In the genomic region with DNA sequence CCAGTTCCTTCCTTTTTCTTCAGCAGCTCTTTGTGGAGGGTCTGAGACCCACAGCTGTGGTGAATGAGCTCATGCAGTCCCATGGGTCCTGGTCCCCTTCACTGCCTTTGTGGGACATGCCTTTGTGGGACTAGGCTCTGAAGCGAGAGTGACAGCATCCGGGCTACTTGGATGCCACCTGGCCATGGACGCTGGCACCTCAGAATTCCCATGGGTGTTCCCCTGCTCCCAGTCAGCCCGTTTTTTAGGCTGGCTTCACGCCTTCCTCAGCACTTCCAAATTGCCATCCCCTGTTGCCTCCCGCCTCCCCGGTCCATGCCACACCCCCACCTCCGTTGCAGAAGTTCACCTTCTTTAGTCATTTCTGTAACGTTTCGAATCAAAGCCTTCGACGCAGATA, we compare ENCODE assay signal across 9 cellular contexts. TPM values are rescaled to one million over a fixed set of nuclear protein-coding genes. Genes with fewer than 3 reads are reported as not detected.
DNase-seq lines count a peak whose midpoint lies in the region; ATAC-seq and TF ChIP-seq lines count a peak whose summit lies in the region.
"Had no signal": no experiment of that assay in that cellular context is flagged by ENCODE, and none has a peak within 500 bp of the region (broad histone marks: within the 10 kb centered on the region; RNA-seq: fewer than 3 reads in every experiment).

No MANE protein-coding gene starts in this region.

- peak overlapping the region; percentile 50 for H3K27ac ChIP-seq in naive thymus-derived CD4-positive, alpha-beta T cell (ENCODE audit: low read depth, low read length)

- no peaks in the 10 kb centered on the region for H3K27me3 Mint-ChIP-seq in WTC11 (ENCODE audit: low read depth)
- H3K27me3 Mint-ChIP-seq in naive thymus-derived CD4-positive, alpha-beta T cell: no peaks in the 10 kb centered on the region

- H3K9me3 Mint-ChIP-seq in WTC11: no peaks in the 10 kb centered on the region
- H3K9me3 Mint-ChIP-seq in naive thymus-derived CD4-positive, alpha-beta T cell: peaks cover 0 to 1% (median 0%) of the 10 kb centered on the region in 11 donors

- no peak overlapping the region for H3K4me3 Mint-ChIP-seq in WTC11
- H3K4me3 Mint-ChIP-seq in naive thymus-derived CD4-positive, alpha-beta T cell: peak overlapping the region in 9 of 10 donors; percentile 31 to 78 (median 76)

- in situ Hi-C loops in GM13976 (cut with MboI; ENCODE audit: low sequenced_read_pairs, unreplicated experiment): no loop called here

- H3K27me3 ChIP-seq in naive thymus-derived CD4-positive, alpha-beta T cell (ENCODE audit: control insufficient read depth in 2 of 2, insufficient read depth in 2 of 2, low read length in 2 of 2): no peaks in the 10 kb centered on the region

- DNase-seq in WTC11 (ENCODE audit: low spot score) (no peak), GM13976 (ENCODE audit: low spot score) (no peak), Kasumi-1 (lab: John Stamatoyannopoulos, UW) (no peak), NCI-H524 (lab: John Stamatoyannopoulos, UW) (no peak), globus pallidus (ENCODE audit: low spot score) (no peak)
- no peak for DNase-seq in naive thymus-derived CD4-positive, alpha-beta T cell
- DNase-seq: NCI-H1092 treated with DMSO at 0.1 percent for 48 hours had no signal

- POLR2A ChIA-PET in WTC11 (lab: Charles Lee): interaction anchor here (1.6 kb wide), 1 partner anchor 85 kb away, joined by 5 read pairs; the partner anchor contains the start of gene RPS6KA2
- POLR2A ChIA-PET in naive thymus-derived CD4-positive, alpha-beta T cell (lab: Charles Lee): no interaction called here

- TF ChIP-seq CTCF in WTC11 (IDR thresholded peaks at IDR 0.05): no peak
- no peak for TF ChIP-seq CTCF in GM13976 (IDR thresholded peaks at IDR 0.05; ENCODE audit: borderline replicate concordance, control extremely low read depth, extremely low read depth, insufficient read depth, missing control alignments)

- CTCF ChIA-PET in WTC11 (lab: Charles Lee): interaction anchor here (2.0 kb wide), 1 partner anchor 31 kb away, joined by 7 read pairs; no protein-coding TSS in a partner anchor
- CTCF ChIA-PET in naive thymus-derived CD4-positive, alpha-beta T cell (lab: Charles Lee): no interaction called here

- intact Hi-C loops in naive thymus-derived CD4-positive, alpha-beta T cell (cut with micrococcal nuclease): loop anchor here (1.0 kb wide), 2 partner anchors 86 to 124 kb away; partner anchors contain the start of gene RPS6KA2 (in 2 of the 2)

- peak overlapping the region; percentile 82; the same call in 1 of the 2 replicates for H3K27ac Mint-ChIP-seq in WTC11
- H3K27ac Mint-ChIP-seq in naive thymus-derived CD4-positive, alpha-beta T cell: peak overlapping the region in 7 of 9 donors; percentile 12 to 89 (median 85)

- peak overlapping the region; percentile 22 for H3K4me3 ChIP-seq in naive thymus-derived CD4-positive, alpha-beta T cell (ENCODE audit: low read length)

- H3K4me1 Mint-ChIP-seq in WTC11: peaks cover 50% of the 10 kb centered on the region
- peaks cover 16 to 38% (median 28%) of the 10 kb centered on the region in 7 donors for H3K4me1 Mint-ChIP-seq in naive thymus-derived CD4-positive, alpha-beta T cell

- peaks cover 13 to 14% of the 10 kb centered on the region in 2 donors for H3K4me1 ChIP-seq in naive thymus-derived CD4-positive, alpha-beta T cell (ENCODE audit: control insufficient read depth in 2 of 2, insufficient read depth in 2 of 2, low read length in 2 of 2)

- no peaks in the 10 kb centered on the region for H3K9me3 ChIP-seq in naive thymus-derived CD4-positive, alpha-beta T cell (ENCODE audit: control insufficient read depth in 2 of 3, low read length in 3 of 3)

- H3K36me3 Mint-ChIP-seq in WTC11: peaks cover 2% of the 10 kb centered on the region; the same call in 1 of the 2 replicates
- peaks cover 0 to 15% (median 3%) of the 10 kb centered on the region in 5 donors for H3K36me3 Mint-ChIP-seq in naive thymus-derived CD4-positive, alpha-beta T cell

- peak; percentile 34 for ATAC-seq in GM18517 (IDR thresholded peaks at IDR 0.05; ENCODE audit: unreplicated experiment)
- ATAC-seq in GM21825 (IDR thresholded peaks at IDR 0.05; ENCODE audit: unreplicated experiment): peak; percentile 27
- no peak for ATAC-seq in WTC11
- no peak for ATAC-seq in naive thymus-derived CD4-positive, alpha-beta T cell

- H3K36me3 ChIP-seq in naive thymus-derived CD4-positive, alpha-beta T cell (ENCODE audit: control insufficient read depth in 2 of 3, insufficient read depth in 3 of 3, low read length in 3 of 3): no peaks in the 10 kb centered on the region

TF ChIP-seq in WTC11, 78 proteins besides CTCF, POLR2A, EP300 and RAD21:
- TF ChIP-seq, protein P1, sequence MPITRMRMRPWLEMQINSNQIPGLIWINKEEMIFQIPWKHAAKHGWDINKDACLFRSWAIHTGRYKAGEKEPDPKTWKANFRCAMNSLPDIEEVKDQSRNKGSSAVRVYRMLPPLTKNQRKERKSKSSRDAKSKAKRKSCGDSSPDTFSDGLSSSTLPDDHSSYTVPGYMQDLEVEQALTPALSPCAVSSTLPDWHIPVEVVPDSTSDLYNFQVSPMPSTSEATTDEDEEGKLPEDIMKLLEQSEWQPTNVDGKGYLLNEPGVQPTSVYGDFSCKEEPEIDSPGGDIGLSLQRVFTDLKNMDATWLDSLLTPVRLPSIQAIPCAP (CRISPR knock-in tag; IDR thresholded peaks at IDR 0.05): no peak

RNA-seq across cellular contexts. Expression of gene RAMACL, which starts 45.1 kb away (rescaled TPM):
- total RNA-seq in WTC11 (2021): 0.30 to 0.79 TPM (median 0.53 TPM) in 3 replicates
- 1 to 10 TPM in 1 of 5 experiments, under 1 TPM in 4; 0.43 to 1.2 (median 0.78) TPM for total RNA-seq in naive thymus-derived CD4-positive, alpha-beta T cell
- polyA plus RNA-seq in naive thymus-derived CD4-positive, alpha-beta T cell: not detected

Comparison
In these comparisons a context has a peak if more than half of its experiments do, and no peak if none do; other contexts are left out.
1. ATAC-seq: peak in GM18517 (single experiment) and GM21825 (single experiment); none in WTC11 (single experiment) and naive thymus-derived CD4-positive, alpha-beta T cell (single experiment).